40 cellular contexts compared by ENCODE assay signal in genomic region chr7:73644887-73645286, GRCh38. TPM values are rescaled to one million over a fixed set of nuclear protein-coding genes. Genes with fewer than 3 reads are reported as not detected.
"Had no signal": no experiment of that assay in that cellular context is flagged by ENCODE, and none has a peak within 500 bp of the region (broad histone marks: within the 10 kb centered on the region; RNA-seq: fewer than 3 reads in every experiment).

No MANE protein-coding gene starts in this region.

- H3K36me3 Mint-ChIP-seq: activated naive CD8-positive, alpha-beta T cell treated with anti-CD3 and anti-CD28 coated beads for 36 hours; brain had no signal

- H3K9me3 ChIP-seq: adrenal gland, colonic mucosa had no signal

- H3K27ac ChIP-seq: adrenal gland, ascending aorta, breast epithelium, cardiac muscle cell, colonic mucosa, epithelial cell of prostate, esophagus squamous epithelium, gastroesophageal sphincter, WERI-Rb-1 had no signal

- H3K36me3 ChIP-seq: adrenal gland, ascending aorta, breast epithelium, cardiac muscle cell, colonic mucosa, esophagus squamous epithelium, gastroesophageal sphincter, WERI-Rb-1 had no signal

- H3K9me3 Mint-ChIP-seq: activated naive CD4-positive, alpha-beta T cell treated with anti-CD3 and anti-CD28 coated beads, Interleukin-2, amount 50 U/mL, for 24 hours; activated naive CD8-positive, alpha-beta T cell treated with anti-CD3 and anti-CD28 coated beads, Interleukin-2, amount 50 U/mL, for 24 hours; activated T-helper 1 cell treated with anti-CD3 and anti-CD28 coated beads, Interleukin-12 subunit alpha, Interleukin-12 subunit beta, Interleukin-2, Interleukin-4 antibody, amounts not matched to agents 30 ng/mL and 10 ng/mL and 1 ng/mL, durations not matched to agents 14 hours and 24 hours and 36 hours had no signal

- H3K4me3 ChIP-seq: adrenal gland, ascending aorta, breast epithelium, cardiac muscle cell, colonic mucosa, esophagus squamous epithelium, gastroesophageal sphincter had no signal

- H3K27ac Mint-ChIP-seq: activated B cell treated with CpG ODN at 0.5 μM for 24 hours; activated CD8-positive, alpha-beta T cell treated with anti-CD3 and anti-CD28 coated beads for 36 hours; activated naive CD4-positive, alpha-beta T cell treated with anti-CD3 and anti-CD28 coated beads for 36 hours; activated naive CD4-positive, alpha-beta T cell treated with anti-CD3 and anti-CD28 coated beads, Interleukin-2, amount 50 U/mL, for 24 hours; activated naive CD8-positive, alpha-beta T cell treated with anti-CD3 and anti-CD28 coated beads for 36 hours; activated naive CD8-positive, alpha-beta T cell treated with anti-CD3 and anti-CD28 coated beads, Interleukin-2, amount 50 U/mL, for 24 hours; activated T-helper 1 cell treated with anti-CD3 and anti-CD28 coated beads, Interleukin-12 subunit alpha, Interleukin-12 subunit beta, Interleukin-2, Interleukin-4 antibody, amounts not matched to agents 30 ng/mL and 10 ng/mL and 1 ng/mL, durations not matched to agents 14 hours and 24 hours and 36 hours; activated T-helper 2 cell treated with anti-CD3 and anti-CD28 coated beads, Interferon-gamma antibody, Interleukin-2, Interleukin-4, amounts not matched to agents 10 μg/mL and 5 μg/mL and 100 μg/mL, durations not matched to agents 14 hours and 24 hours and 36 hours; brain; T-helper 17 cell; T-helper 2 cell treated with Interferon-gamma antibody and Interleukin-4, amounts not matched to agents 5 μg/mL and 100 μg/mL, for 36 hours had no signal

- H3K4me3 Mint-ChIP-seq: activated B cell treated with CpG ODN at 0.5 μM for 24 hours; activated CD8-positive, alpha-beta T cell treated with anti-CD3 and anti-CD28 coated beads for 36 hours; activated naive CD4-positive, alpha-beta T cell treated with anti-CD3 and anti-CD28 coated beads for 36 hours; activated naive CD4-positive, alpha-beta T cell treated with anti-CD3 and anti-CD28 coated beads, Interleukin-2, amount 50 U/mL, for 24 hours; activated naive CD8-positive, alpha-beta T cell treated with anti-CD3 and anti-CD28 coated beads for 36 hours; activated naive CD8-positive, alpha-beta T cell treated with anti-CD3 and anti-CD28 coated beads, Interleukin-2, amount 50 U/mL, for 24 hours; activated T-helper 1 cell treated with anti-CD3 and anti-CD28 coated beads, Interleukin-12 subunit alpha, Interleukin-12 subunit beta, Interleukin-2, Interleukin-4 antibody, amounts not matched to agents 30 ng/mL and 10 ng/mL and 1 ng/mL, durations not matched to agents 14 hours and 24 hours and 36 hours; brain; T-helper 17 cell; T-helper 2 cell treated with Interferon-gamma antibody and Interleukin-4, amounts not matched to agents 5 μg/mL and 100 μg/mL, for 36 hours had no signal

- DNase-seq: activated B cell treated with CpG ODN at 0.5 μM for 24 hours; activated CD4-positive, alpha-beta T cell treated with anti-CD3 and anti-CD28 coated beads for 48 hours; activated CD4-positive, alpha-beta T cell treated with anti-CD3 and anti-CD28 coated beads, Interleukin-2, amount 50 U/mL, for 1 hour; activated CD4-positive, alpha-beta T cell treated with anti-CD3 and anti-CD28 coated beads, Interleukin-2, amount 50 U/mL, for 48 hours; activated CD8-positive, alpha-beta memory T cell treated with anti-CD3 and anti-CD28 coated beads for 24 hours; activated CD8-positive, alpha-beta memory T cell treated with anti-CD3 and anti-CD28 coated beads, Interleukin-2, amount 50 U/mL, for 4 hours; activated CD8-positive, alpha-beta T cell treated with anti-CD3 and anti-CD28 coated beads for 36 hours; activated effector memory CD4-positive, alpha-beta T cell treated with anti-CD3 and anti-CD28 coated beads, Interleukin-2, amount 50 U/mL, for 16 hours; activated naive CD4-positive, alpha-beta T cell treated with anti-CD3 and anti-CD28 coated beads for 36 hours; activated naive CD8-positive, alpha-beta T cell treated with anti-CD3 and anti-CD28 coated beads for 36 hours; activated naive CD8-positive, alpha-beta T cell treated with anti-CD3 and anti-CD28 coated beads, Interleukin-2, amount 50 U/mL, for 24 hours; activated T-cell treated with anti-CD3 and anti-CD28 coated beads, Interleukin-2, amount 50 U/mL, for 1 hour; activated T-cell treated with anti-CD3 and anti-CD28 coated beads, Interleukin-2, amount 50 U/mL, for 48 hours; adrenal gland; amygdala; central memory CD4-positive, alpha-beta T cell; cerebellar nuclear complex; colonic mucosa; effector CD8-positive, alpha-beta T cell; esophagus squamous epithelium; foreskin melanocyte; T-helper 1 cell; T-helper 17 cell; T1000; WERI-Rb-1 had no signal

- H3K4me1 ChIP-seq: colonic mucosa had no signal

RNA-seq across cellular contexts. Expression of gene MLXIPL, which starts 20.6 kb away (rescaled TPM):
- total RNA-seq: activated B cell treated with CpG ODN at 0.5 μM for 24 hours; activated CD8-positive, alpha-beta T cell treated with anti-CD3 and anti-CD28 coated beads for 36 hours; activated naive CD8-positive, alpha-beta T cell treated with anti-CD3 and anti-CD28 coated beads for 36 hours; activated T-helper 1 cell treated with anti-CD3 and anti-CD28 coated beads, Interleukin-12 subunit alpha, Interleukin-12 subunit beta, Interleukin-2, Interleukin-4 antibody, amounts not matched to agents 30 ng/mL and 10 ng/mL and 1 ng/mL, durations not matched to agents 14 hours and 24 hours and 36 hours; activated T-helper 2 cell treated with anti-CD3 and anti-CD28 coated beads, Interferon-gamma antibody, Interleukin-2, Interleukin-4, amounts not matched to agents 10 μg/mL and 5 μg/mL and 100 μg/mL, durations not matched to agents 14 hours and 24 hours and 36 hours; dermis microvascular lymphatic vessel endothelial cell; endothelial cell of umbilical vein; fibroblast of lung; fibroblast of villous mesenchyme; glomerular endothelial cell; T-helper 17 cell had no signal

RNA-seq across cellular contexts. Expression of gene VPS37D, which starts 22.7 kb away (rescaled TPM):
- total RNA-seq: activated naive CD4-positive, alpha-beta T cell treated with anti-CD3 and anti-CD28 coated beads for 36 hours had no signal
